In genomic region chr5:90109285-90109684, GRCh38 we compare ENCODE assay signal across 35 cellular contexts.
"Had no signal": no experiment of that assay in that cellular context is flagged by ENCODE, and none has a peak within 500 bp of the region (broad histone marks: within the 10 kb centered on the region; RNA-seq: fewer than 3 reads in every experiment).

No MANE protein-coding gene starts in this region.

- DNase-seq: Karpas-422, Kasumi-1, MG63, MM.1S, MV-4-11, NCI-H1048, NCI-H1092, NCI-H1092 treated with DMSO at 0.1 percent for 48 hours, NCI-H1105, NCI-H1105 treated with DMSO at 0.1 percent for 48 hours, NCI-H1417, NCI-H1417 treated with DMSO at 0.1 percent for 48 hours, NCI-H1436, NCI-H1436 treated with DMSO at 0.1 percent for 48 hours, NCI-H146, NCI-H1694, NCI-H1694 treated with DMSO at 0.1 percent for 48 hours, NCI-H187, NCI-H187 treated with DMSO at 0.1 percent for 48 hours, NCI-H1930, NCI-H2029, NCI-H2029 treated with DMSO at 0.1 percent for 48 hours, NCI-H2081, NCI-H2081 treated with DMSO at 0.1 percent for 48 hours, NCI-H2107, NCI-H2171, NCI-H2171 treated with DMSO at 0.1 percent for 48 hours, NCI-H2227 treated with DMSO at 0.1 percent for 48 hours, NCI-H226, NCI-H345, NCI-H446, NCI-H446 treated with DMSO at 0.1 percent for 48 hours, NCI-H510A, NCI-H510A treated with DMSO at 0.1 percent for 48 hours, NCI-H524 had no signal

- H3K4me3 ChIP-seq: MG63 had no signal

- H3K36me3 ChIP-seq: MG63 had no signal

- H3K27me3 ChIP-seq: MG63 had no signal

- H3K9me3 ChIP-seq: MG63 had no signal
